Comparison of ENCODE assay signal across 8 cellular contexts in genomic region chr16:3129137-3130131, GRCh38. TPM values are rescaled to one million over a fixed set of nuclear protein-coding genes. Genes with fewer than 3 reads are reported as not detected.
DNase-seq lines count a peak whose midpoint lies in the region; ATAC-seq and TF ChIP-seq lines count a peak whose summit lies in the region.

No MANE protein-coding gene starts in this region.

- TF ChIP-seq POLR2A in breast epithelium (IDR thresholded peaks at IDR 0.05), result no peak

- H3K9me3 ChIP-seq in breast epithelium, result no peaks in the 10 kb centered on the region

- no peaks in the 10 kb centered on the region for H3K27me3 ChIP-seq in breast epithelium

- DNase-seq in DMS153 treated with DMSO at 0.1 percent for 48 hours (lab: John Stamatoyannopoulos, UW; ENCODE audit: unreplicated experiment), result peak; percentile 80
- peak; percentile 70 for DNase-seq in HCEC 1CT
- DNase-seq in NCI-H2171 (lab: John Stamatoyannopoulos, UW), result peak; percentile 80
- DNase-seq in UCSD-AML1 (lab: John Stamatoyannopoulos, UW; ENCODE audit: unreplicated experiment), result peak; percentile 72
- peak in 1 of 2 donors; percentile 69 for DNase-seq in breast epithelium (ENCODE audit: low spot score in 2 of 2)
- peak; percentile 90 for DNase-seq in islet precursor cell
- DNase-seq in stimulated activated CD4-positive, alpha-beta T cell treated with anti-CD3 and anti-CD28 coated beads, Interleukin-12 subunit alpha, Interleukin-12 subunit beta, amount 100 ng/mL, for 24 hours (ENCODE audit: low read depth in 2 of 2), result peak; percentile 60

- H3K4me3 ChIP-seq in breast epithelium, result peak overlapping the region; percentile 39 to 73 (median 56)

- peak; percentile 76 to 87 (median 86) for TF ChIP-seq CTCF in breast epithelium (IDR thresholded peaks at IDR 0.05)

- no peaks in the 10 kb centered on the region for H3K36me3 ChIP-seq in breast epithelium

- intact Hi-C loops in breast epithelium (cut with DNase I; ENCODE audit: low total_unique reads), result no loop called here

- peak overlapping the region; percentile 61 to 75 for H3K27ac ChIP-seq in breast epithelium

- no peak for ATAC-seq in HG02678 (IDR thresholded peaks at IDR 0.05; ENCODE audit: unreplicated experiment)

- peaks cover 3 to 14% of the 10 kb centered on the region in 2 donors for H3K4me1 ChIP-seq in breast epithelium

RNA-seq across cellular contexts. Expression of gene ZNF213, which starts 5.4 kb away (rescaled TPM):
- 1 to 10 TPM; 4.0 to 5.6 (median 5.6) TPM for total RNA-seq in breast epithelium

RNA-seq across cellular contexts. Expression of gene ZNF205, which starts 17.0 kb away (rescaled TPM):
- 10 to 100 TPM; 12.5 to 18.9 (median 13.4) TPM for total RNA-seq in breast epithelium

RNA-seq across cellular contexts. Expression of gene ZSCAN10, which starts 30.3 kb away (rescaled TPM):
- not detected for total RNA-seq in breast epithelium

RNA-seq across cellular contexts. Expression of gene OR1F1, which starts 58.6 kb away (rescaled TPM):
- not detected for total RNA-seq in breast epithelium
